In the genomic region with DNA sequence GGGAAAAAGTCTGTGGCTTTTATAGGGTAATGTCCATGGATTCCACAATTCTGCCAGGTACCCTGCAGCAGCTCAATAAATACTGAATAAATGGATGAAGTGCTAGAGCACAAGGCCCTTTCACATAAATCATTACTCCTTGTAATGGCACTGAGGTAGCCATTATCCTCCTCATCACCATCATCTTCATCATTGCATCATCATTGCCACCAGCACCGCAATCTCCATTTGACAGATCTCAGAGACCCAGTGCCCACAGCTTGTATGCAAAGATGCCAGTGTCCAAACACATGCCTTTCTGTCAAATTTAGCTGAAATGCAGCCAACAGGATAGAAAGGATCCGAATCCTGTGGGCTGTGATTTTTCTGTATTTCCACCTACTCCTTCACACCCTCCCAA, we compare ENCODE assay signal across 2 cellular contexts.
TF ChIP-seq lines count a peak whose summit lies in the region.

No MANE protein-coding gene starts in this region.

TF ChIP-seq in HepG2, 621 proteins besides CTCF, POLR2A, EP300 and RAD21:
- TF ChIP-seq DMTF1 (CRISPR knock-in tag; IDR thresholded peaks at IDR 0.05) = no peak
- peak; percentile 54; the same call in 1 of the 2 replicates for TF ChIP-seq CEBPB (IDR thresholded peaks at IDR 0.05; ENCODE audit: borderline replicate concordance, low read depth, low read length)

TF ChIP-seq in IMR-90, 13 proteins besides CTCF, POLR2A, EP300 and RAD21:
- TF ChIP-seq RCOR1 (IDR thresholded peaks at IDR 0.05; ENCODE audit: insufficient replicate concordance, low read length) = no peak
- TF ChIP-seq RFX5 (IDR thresholded peaks at IDR 0.05; ENCODE audit: low read depth, low read length) = no peak
- TF ChIP-seq CEBPB (IDR thresholded peaks at IDR 0.05; ENCODE audit: low read depth, low read length) = peak; percentile 59
